ENCODE assay signal across 8 cellular contexts in genomic region chr17:1491406-1492248, GRCh38. TPM values are rescaled to one million over a fixed set of nuclear protein-coding genes. Genes with fewer than 3 reads are reported as not detected.
DNase-seq lines count a peak whose midpoint lies in the region; ATAC-seq and TF ChIP-seq lines count a peak whose summit lies in the region.

No MANE protein-coding gene starts in this region.

- peaks cover 22% of the 10 kb centered on the region for H3K4me1 Mint-ChIP-seq in T-helper 17 cell

- peaks cover 0 to 23% (median 11%) of the 10 kb centered on the region in 4 donors for H3K4me1 ChIP-seq in right lobe of liver

- intact Hi-C loops in right lobe of liver (cut with DNase I): no loop called here

- H3K36me3 ChIP-seq in right lobe of liver: peaks cover 0 to 12% (median 4%) of the 10 kb centered on the region in 4 donors

- H3K4me3 Mint-ChIP-seq in T-helper 17 cell: peak overlapping the region; percentile 93

- H3K4me3 ChIP-seq in right lobe of liver: peak overlapping the region; percentile 75 to 76 (median 75)

- H3K36me3 Mint-ChIP-seq in T-helper 17 cell (ENCODE audit: low read depth): no peaks in the 10 kb centered on the region

- peak overlapping the region; percentile 76 to 87 (median 82) for H3K27ac ChIP-seq in right lobe of liver

- H3K9me3 ChIP-seq in T-helper 17 cell (ENCODE audit: control insufficient read depth, low read length, poor library complexity, severe bottlenecking): no peaks in the 10 kb centered on the region
- no peaks in the 10 kb centered on the region for H3K9me3 ChIP-seq in right lobe of liver

- peak overlapping the region; percentile 81 for H3K27ac Mint-ChIP-seq in T-helper 17 cell

- H3K27me3 Mint-ChIP-seq in T-helper 17 cell: no peaks in the 10 kb centered on the region

- 0% methylated on average over 9 of the region's 99 CpGs for WGBS in right lobe of liver (ENCODE audit: insufficient coverage, low coverage, low lambda C conversion rate, missing lambda C conversion rate)

- ATAC-seq in HG03135 (IDR thresholded peaks at IDR 0.05; ENCODE audit: unreplicated experiment): peak; percentile 33
- ATAC-seq in T-helper 17 cell: peak; percentile 46
- peak; percentile 52 to 70 (median 65) for ATAC-seq in right lobe of liver

- TF ChIP-seq POLR2A in right lobe of liver (IDR thresholded peaks at IDR 0.05): no peak

- no peak for TF ChIP-seq CTCF in right lobe of liver (IDR thresholded peaks at IDR 0.05)

- DNase-seq in activated naive CD4-positive, alpha-beta T cell treated with Interleukin-2 at 50 U/mL for 16 hours: peak; percentile 54
- no peak for DNase-seq in activated naive CD4-positive, alpha-beta T cell (lab: John Stamatoyannopoulos, UW)
- DNase-seq in T-helper 17 cell (peak in 2 of 3 donors; percentile 49 to 57), dermis blood vessel endothelial cell (peak; percentile 53), right lobe of liver (peak; percentile 79 to 80 (median 79)), stromal cell of bone marrow (ENCODE audit: low read depth) (peak; percentile 28), Kasumi-1 (lab: John Stamatoyannopoulos, UW) (no peak)

- no peaks in the 10 kb centered on the region for H3K27me3 ChIP-seq in right lobe of liver

RNA-seq across cellular contexts. Expression of gene MYO1C, which starts 0.9 kb away (rescaled TPM):
- total RNA-seq in T-helper 17 cell (10 to 100 TPM; 29.5 to 43.1 TPM), dermis blood vessel endothelial cell (193 and 439 TPM in 2 replicates), right lobe of liver (10 to 100 TPM; 56.6 to 94.7 (median 68.3) TPM)

RNA-seq across cellular contexts. Expression of gene INPP5K, which starts 24.8 kb away (rescaled TPM):
- total RNA-seq in T-helper 17 cell: 100 to 1,000 TPM; 172 to 189 TPM
- 74.7 and 88.0 TPM in 2 replicates for total RNA-seq in dermis blood vessel endothelial cell
- 10 to 100 TPM; 12.7 to 22.6 (median 18.2) TPM for total RNA-seq in right lobe of liver

RNA-seq across cellular contexts. Expression of gene CRK, which starts 35.6 kb away (rescaled TPM):
- total RNA-seq in T-helper 17 cell (10 to 100 TPM; 14.8 to 17.4 TPM), dermis blood vessel endothelial cell (162 and 166 TPM in 2 replicates), right lobe of liver (10 to 100 TPM; 33.9 to 58.6 (median 47.6) TPM)

Comparison
In these comparisons a context has a peak if more than half of its experiments do, and no peak if none do; other contexts are left out.
1. DNase-seq: peak in activated naive CD4-positive, alpha-beta T cell treated with Interleukin-2 at 50 U/mL for 16 hours (single experiment), T-helper 17 cell (2 of 3), dermis blood vessel endothelial cell (single experiment), right lobe of liver (3 of 3) and stromal cell of bone marrow (single experiment); none in activated naive CD4-positive, alpha-beta T cell (0 of 4) and Kasumi-1 (0 of 2).
2. Peak in every context shown above with its lines, with median percentiles within 50 percentile points of each other: ATAC-seq.